In genomic region chr1:12228979-12229378, GRCh38 we compare ENCODE assay signal across 13 cellular contexts. TPM values are rescaled to one million over a fixed set of nuclear protein-coding genes. Genes with fewer than 3 reads are reported as not detected.
DNase-seq lines count a peak whose midpoint lies in the region; ATAC-seq and TF ChIP-seq lines count a peak whose summit lies in the region.
"Had no signal": no experiment of that assay in that cellular context is flagged by ENCODE, and none has a peak within 500 bp of the region (broad histone marks: within the 10 kb centered on the region; RNA-seq: fewer than 3 reads in every experiment).

No MANE protein-coding gene starts in this region.

- no peak overlapping the region for H2AFZ ChIP-seq in GM23338

- peaks cover 7% of the 10 kb centered on the region for H3K4me1 Mint-ChIP-seq in T-helper 2 cell treated with Interferon-gamma antibody and Interleukin-4, amounts not matched to agents 5 μg/mL and 100 μg/mL, for 36 hours (ENCODE audit: low read depth)
- peaks cover 15% of the 10 kb centered on the region for H3K4me1 Mint-ChIP-seq in GM23338
- H3K4me1 Mint-ChIP-seq in activated naive CD8-positive, alpha-beta T cell treated with anti-CD3 and anti-CD28 coated beads, Interleukin-2, amount 50 U/mL, for 24 hours, result peaks cover 15% of the 10 kb centered on the region
- H3K4me1 Mint-ChIP-seq in naive thymus-derived CD8-positive, alpha-beta T cell, result peaks cover 8 to 26% (median 16%) of the 10 kb centered on the region in 4 donors

- H3K36me3 Mint-ChIP-seq in T-helper 2 cell treated with Interferon-gamma antibody and Interleukin-4, amounts not matched to agents 5 μg/mL and 100 μg/mL, for 36 hours (ENCODE audit: low read depth), result no peaks in the 10 kb centered on the region
- H3K36me3 Mint-ChIP-seq in GM23338 (ENCODE audit: low read depth), result peaks cover 3% of the 10 kb centered on the region; the same call in 2 of the 3 replicates
- H3K36me3 Mint-ChIP-seq in activated naive CD8-positive, alpha-beta T cell treated with anti-CD3 and anti-CD28 coated beads, Interleukin-2, amount 50 U/mL, for 24 hours (ENCODE audit: low read depth), result peaks cover 3% of the 10 kb centered on the region
- H3K36me3 Mint-ChIP-seq in naive thymus-derived CD8-positive, alpha-beta T cell, result peaks cover 0 to 5% (median 0%) of the 10 kb centered on the region in 3 donors

- H3K36me3 ChIP-seq in GM23338 (ENCODE audit: insufficient read depth), result no peaks in the 10 kb centered on the region
- no peaks in the 10 kb centered on the region for H3K36me3 ChIP-seq in ascending aorta
- H3K36me3 ChIP-seq: BE2C, uterus had no signal

- H3K9me3 Mint-ChIP-seq in T-helper 2 cell treated with Interferon-gamma antibody and Interleukin-4, amounts not matched to agents 5 μg/mL and 100 μg/mL, for 36 hours, result no peaks in the 10 kb centered on the region
- H3K9me3 Mint-ChIP-seq in GM23338, result peaks cover 8% of the 10 kb centered on the region; the same call in 2 of the 3 replicates
- H3K9me3 Mint-ChIP-seq in activated naive CD8-positive, alpha-beta T cell treated with anti-CD3 and anti-CD28 coated beads, Interleukin-2, amount 50 U/mL, for 24 hours, result no peaks in the 10 kb centered on the region
- H3K9me3 Mint-ChIP-seq in naive thymus-derived CD8-positive, alpha-beta T cell, result no peaks in the 10 kb centered on the region
- H3K9me3 Mint-ChIP-seq: activated CD4-positive, alpha-beta T cell treated with anti-CD3 and anti-CD28 coated beads, Interleukin-2, amount 10 ng/mL, durations not matched to agents 24 days and 14 days had no signal

- H3K27ac ChIP-seq in GM23338 (ENCODE audit: low read depth), result no peak overlapping the region
- H3K27ac ChIP-seq in ascending aorta, result no peak overlapping the region

- H3F3A ChIP-seq in GM23338 (replicated peaks; ENCODE audit: low read depth), result peaks cover 6% of the 10 kb centered on the region; the same call in 1 of the 2 replicates

- H3K79me2 ChIP-seq in GM23338 (replicated peaks; ENCODE audit: insufficient read depth), result peaks cover 37% of the 10 kb centered on the region

- no peak for DNase-seq in T-helper 2 cell treated with Interferon-gamma antibody and Interleukin-4, amounts not matched to agents 5 μg/mL and 100 μg/mL, for 36 hours (ENCODE audit: low spot score)
- DNase-seq in T-helper 2 cell (no peak), GM23338 (ENCODE audit: low spot score) (no peak), DMS79 treated with DMSO at 0.1 percent for 48 hours (lab: John Stamatoyannopoulos, UW) (no peak), ascending aorta (ENCODE audit: low spot score in 2 of 2) (no peak)
- no peak for DNase-seq in activated naive CD8-positive, alpha-beta T cell treated with anti-CD3 and anti-CD28 coated beads, Interleukin-2, amount 50 U/mL, for 24 hours
- no peak for DNase-seq in naive thymus-derived CD8-positive, alpha-beta T cell
- DNase-seq: activated CD4-positive, alpha-beta T cell treated with anti-CD3 and anti-CD28 coated beads, Interleukin-2, amount 10 ng/mL, durations not matched to agents 24 days and 14 days; BE2C; NCI-H1436 treated with DMSO at 0.1 percent for 48 hours; uterus had no signal

- H3K4me3 ChIP-seq in GM23338 (no peak overlapping the region), ascending aorta (no peak overlapping the region)
- H3K4me3 ChIP-seq: lung had no signal

- POLR2A ChIA-PET in naive thymus-derived CD8-positive, alpha-beta T cell (lab: Charles Lee), result interaction anchor here (0.6 to 2.0 kb wide), 4 partner anchors 18 to 95 kb away, joined by 3 to 8 read pairs (median 6); no protein-coding TSS in a partner anchor

- intact Hi-C loops in ascending aorta (cut with DNase I), result no loop called here

- no peak overlapping the region for H3K27ac Mint-ChIP-seq in T-helper 2 cell treated with Interferon-gamma antibody and Interleukin-4, amounts not matched to agents 5 μg/mL and 100 μg/mL, for 36 hours
- H3K27ac Mint-ChIP-seq in GM23338, result no peak overlapping the region
- no peak overlapping the region for H3K27ac Mint-ChIP-seq in activated naive CD8-positive, alpha-beta T cell treated with anti-CD3 and anti-CD28 coated beads, Interleukin-2, amount 50 U/mL, for 24 hours
- peak overlapping the region in 6 of 10 donors; percentile 63 to 91 (median 88) for H3K27ac Mint-ChIP-seq in naive thymus-derived CD8-positive, alpha-beta T cell
- H3K27ac Mint-ChIP-seq: activated CD4-positive, alpha-beta T cell treated with anti-CD3 and anti-CD28 coated beads, Interleukin-2, amount 10 ng/mL, durations not matched to agents 24 days and 14 days had no signal

- H3K27me3 Mint-ChIP-seq in T-helper 2 cell treated with Interferon-gamma antibody and Interleukin-4, amounts not matched to agents 5 μg/mL and 100 μg/mL, for 36 hours (ENCODE audit: low read depth), result peaks cover 6% of the 10 kb centered on the region
- peaks cover 5% of the 10 kb centered on the region for H3K27me3 Mint-ChIP-seq in GM23338 (ENCODE audit: insufficient read depth, low read depth, poor library complexity)
- peaks cover 2% of the 10 kb centered on the region for H3K27me3 Mint-ChIP-seq in activated naive CD8-positive, alpha-beta T cell treated with anti-CD3 and anti-CD28 coated beads, Interleukin-2, amount 50 U/mL, for 24 hours
- H3K27me3 Mint-ChIP-seq in naive thymus-derived CD8-positive, alpha-beta T cell, result no peaks in the 10 kb centered on the region

- peaks cover 15% of the 10 kb centered on the region; the same call in 1 of the 2 replicates for H3K4me1 ChIP-seq in GM23338 (ENCODE audit: insufficient read depth)
- peaks cover 4 to 10% of the 10 kb centered on the region in 2 donors for H3K4me1 ChIP-seq in ascending aorta
- H3K4me1 ChIP-seq: BE2C, uterus had no signal

- ATAC-seq in GM23338, result no peak
- no peak for ATAC-seq in activated naive CD8-positive, alpha-beta T cell treated with anti-CD3 and anti-CD28 coated beads, Interleukin-2, amount 50 U/mL, for 24 hours
- no peak for ATAC-seq in naive thymus-derived CD8-positive, alpha-beta T cell
- ATAC-seq in GM18498 (IDR thresholded peaks at IDR 0.05; ENCODE audit: unreplicated experiment), result no peak

- H3K9me3 ChIP-seq in ascending aorta, result no peaks in the 10 kb centered on the region
- H3K9me3 ChIP-seq: BE2C, uterus had no signal

- H3K4me3 Mint-ChIP-seq in T-helper 2 cell treated with Interferon-gamma antibody and Interleukin-4, amounts not matched to agents 5 μg/mL and 100 μg/mL, for 36 hours, result peak overlapping the region; percentile 59
- peak overlapping the region; percentile 60; the same call in 1 of the 3 replicates for H3K4me3 Mint-ChIP-seq in GM23338
- peak overlapping the region; percentile 52 for H3K4me3 Mint-ChIP-seq in activated naive CD8-positive, alpha-beta T cell treated with anti-CD3 and anti-CD28 coated beads, Interleukin-2, amount 50 U/mL, for 24 hours
- H3K4me3 Mint-ChIP-seq in naive thymus-derived CD8-positive, alpha-beta T cell, result peak overlapping the region; percentile 65 to 85 (median 75)

- H3K27me3 ChIP-seq in GM23338 (ENCODE audit: insufficient read depth) (no peaks in the 10 kb centered on the region), ascending aorta (no peaks in the 10 kb centered on the region)
- H3K27me3 ChIP-seq: BE2C, uterus had no signal

- TF ChIP-seq CTCF in GM23338 (conservative IDR thresholded peaks at IDR 0.05; ENCODE audit: low read depth in 2 of 2), result no peak
- TF ChIP-seq CTCF in ascending aorta (IDR thresholded peaks at IDR 0.05), result no peak

- H3K9me2 ChIP-seq in GM23338 (ENCODE audit: insufficient read depth), result no peaks in the 10 kb centered on the region

- H4K20me1 ChIP-seq in GM23338 (replicated peaks; ENCODE audit: insufficient read depth), result no peaks in the 10 kb centered on the region; the same call in 1 of the 2 replicates

- no peak overlapping the region for H3K4me2 ChIP-seq in GM23338

TF ChIP-seq in GM23338, 12 proteins besides CTCF, POLR2A, EP300 and RAD21 (continues in another document):
- TF ChIP-seq POLR2AphosphoS5 (IDR thresholded peaks at IDR 0.05; ENCODE audit: low read depth) (no peak), CREB1 (CRISPR knock-in tag; IDR thresholded peaks at IDR 0.05; ENCODE audit: low read depth) (no peak), ZNF331 (CRISPR knock-in tag; IDR thresholded peaks at IDR 0.05; ENCODE audit: low read depth) (no peak), REST (IDR thresholded peaks at IDR 0.05; ENCODE audit: unreplicated experiment) (no peak)
- TF ChIP-seq, protein P1, sequence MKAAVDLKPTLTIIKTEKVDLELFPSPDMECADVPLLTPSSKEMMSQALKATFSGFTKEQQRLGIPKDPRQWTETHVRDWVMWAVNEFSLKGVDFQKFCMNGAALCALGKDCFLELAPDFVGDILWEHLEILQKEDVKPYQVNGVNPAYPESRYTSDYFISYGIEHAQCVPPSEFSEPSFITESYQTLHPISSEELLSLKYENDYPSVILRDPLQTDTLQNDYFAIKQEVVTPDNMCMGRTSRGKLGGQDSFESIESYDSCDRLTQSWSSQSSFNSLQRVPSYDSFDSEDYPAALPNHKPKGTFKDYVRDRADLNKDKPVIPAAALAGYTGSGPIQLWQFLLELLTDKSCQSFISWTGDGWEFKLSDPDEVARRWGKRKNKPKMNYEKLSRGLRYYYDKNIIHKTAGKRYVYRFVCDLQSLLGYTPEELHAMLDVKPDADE (IDR thresholded peaks at IDR 0.05), result no peak

RNA-seq across cellular contexts. Expression of gene VPS13D, which starts 0.9 kb away (rescaled TPM):
- total RNA-seq in GM23338 (2014; rRNA removed; shearing (Covaris generic)), result 34.7 and 34.9 TPM in 2 replicates
- 7.5 and 10.7 TPM in 2 replicates for polyA plus RNA-seq in GM23338 (2016; fragmentation: Nextera tagmentation; extraction: Ambion mirVana)
- total RNA-seq in naive thymus-derived CD8-positive, alpha-beta T cell, result 10 to 100 TPM; 63.0 to 64.9 TPM
- polyA plus RNA-seq in naive thymus-derived CD8-positive, alpha-beta T cell, result 1 to 10 TPM; 5.3 to 7.5 (median 5.4) TPM
- 28.3 TPM for total RNA-seq in ascending aorta

Comparison
In these comparisons a context has a peak if more than half of its experiments do, and no peak if none do; other contexts are left out.
1. H3K27ac Mint-ChIP-seq: peak in naive thymus-derived CD8-positive, alpha-beta T cell (6 of 10); none in T-helper 2 cell treated with Interferon-gamma antibody and Interleukin-4, amounts not matched to agents 5 μg/mL and 100 μg/mL, for 36 hours (single experiment), GM23338 (single experiment) and activated naive CD8-positive, alpha-beta T cell treated with anti-CD3 and anti-CD28 coated beads, Interleukin-2, amount 50 U/mL, for 24 hours (single experiment).
2. Peak in every context shown above with its lines, with median percentiles within 50 percentile points of each other: H3K4me3 Mint-ChIP-seq.